7 cellular contexts compared by ENCODE assay signal in the genomic region with DNA sequence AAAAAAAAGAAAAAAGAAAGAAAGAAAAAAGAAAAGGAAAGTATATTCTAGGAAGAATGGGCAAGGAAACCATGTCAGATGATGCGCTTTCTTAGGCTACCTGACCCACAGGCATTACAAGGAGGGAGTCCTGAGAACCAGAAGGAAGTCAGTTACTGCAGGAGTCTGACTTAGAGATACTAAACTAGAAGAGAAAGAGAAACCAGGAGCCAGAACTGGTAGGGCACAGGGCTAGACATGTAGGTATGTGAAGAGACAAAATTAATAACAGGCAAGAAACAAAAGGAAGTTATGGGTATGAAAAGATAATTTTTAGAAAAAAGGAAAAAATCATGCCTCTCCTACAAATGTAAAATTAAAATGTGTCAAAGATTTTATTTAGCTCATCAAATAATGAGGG.
"Had no signal": no experiment of that assay in that cellular context is flagged by ENCODE, and none has a peak within 500 bp of the region (broad histone marks: within the 10 kb centered on the region; RNA-seq: fewer than 3 reads in every experiment).

No MANE protein-coding gene starts in this region.

- H3K4me3 Mint-ChIP-seq: IgD-negative memory B cell had no signal

- ATAC-seq: HepG2, K562 had no signal

- H3K27ac ChIP-seq: HL-60 had no signal

- H3K4me3 ChIP-seq: K562 had no signal

- DNase-seq: IMR-90, KBM-7, KG1 had no signal
